ENCODE assay signal across 10 cellular contexts in genomic region chr17:19897108-19897854, GRCh38. TPM values are rescaled to one million over a fixed set of nuclear protein-coding genes. Genes with fewer than 3 reads are reported as not detected.
DNase-seq lines count a peak whose midpoint lies in the region; ATAC-seq and TF ChIP-seq lines count a peak whose summit lies in the region.
"Had no signal": no experiment of that assay in that cellular context is flagged by ENCODE, and none has a peak within 500 bp of the region (broad histone marks: within the 10 kb centered on the region; RNA-seq: fewer than 3 reads in every experiment).

No MANE protein-coding gene starts in this region.

- no peaks in the 10 kb centered on the region for H3K4me1 Mint-ChIP-seq in CD8-positive, alpha-beta memory T cell
- H3K4me1 Mint-ChIP-seq in activated CD8-positive, alpha-beta T cell treated with anti-CD3 and anti-CD28 coated beads for 36 hours (ENCODE audit: low read depth): no peaks in the 10 kb centered on the region
- H3K4me1 Mint-ChIP-seq in activated CD8-positive, alpha-beta memory T cell treated with anti-CD3 and anti-CD28 coated beads, Interleukin-2, amount 10 ng/mL, durations not matched to agents 7 days and 5 days: no peaks in the 10 kb centered on the region

- WGBS in ovary, 3 donors: 46 to 58% (median 54%) methylated on average over 8 of the region's 8 CpGs

- CTCF ChIA-PET in CD8-positive, alpha-beta memory T cell (lab: Charles Lee): no interaction called here
- CTCF ChIA-PET in activated CD8-positive, alpha-beta T cell treated with anti-CD3 and anti-CD28 coated beads for 36 hours (lab: Charles Lee): interaction anchor here (0.6 kb wide), 1 partner anchor 1154 kb away, joined by 3 read pairs; no protein-coding TSS in a partner anchor
- CTCF ChIA-PET in activated CD8-positive, alpha-beta memory T cell treated with anti-CD3 and anti-CD28 coated beads, Interleukin-2, amount 10 ng/mL, durations not matched to agents 7 days and 5 days (lab: Charles Lee): no interaction called here

- no peak for TF ChIP-seq EP300 in ovary (IDR thresholded peaks at IDR 0.05)

- POLR2A ChIA-PET in CD8-positive, alpha-beta memory T cell (lab: Charles Lee): no interaction called here
- POLR2A ChIA-PET in activated CD8-positive, alpha-beta T cell treated with anti-CD3 and anti-CD28 coated beads for 36 hours (lab: Charles Lee): interaction anchor here (0.6 to 1.1 kb wide), 2 partner anchors 33 to 78 kb away, joined by 3 to 5 read pairs; no protein-coding TSS in a partner anchor

- DNase-seq in COR-L47 (lab: John Stamatoyannopoulos, UW): peak; percentile 23
- DNase-seq in NCI-H2029 treated with DMSO at 0.1 percent for 48 hours (lab: John Stamatoyannopoulos, UW): peak; percentile 22
- DNase-seq in fibroblast of mammary gland (ENCODE audit: low read depth): peak; percentile 64
- peak; percentile 27 to 62 (median 44) for DNase-seq in ovary
- DNase-seq in CD8-positive, alpha-beta memory T cell: no peak
- DNase-seq in activated CD8-positive, alpha-beta T cell treated with anti-CD3 and anti-CD28 coated beads for 36 hours: no peak
- no peak for DNase-seq in activated CD8-positive, alpha-beta memory T cell treated with anti-CD3 and anti-CD28 coated beads, Interleukin-2, amount 10 ng/mL, durations not matched to agents 7 days and 5 days
- DNase-seq: activated CD8-positive, alpha-beta T cell treated with anti-CD3 and anti-CD28 coated beads, Interleukin-2, amount 10 ng/mL, durations not matched to agents 7 days and 5 days had no signal

- intact Hi-C loops in ovary (cut with DNase I): no loop called here
- intact Hi-C loops in activated CD8-positive, alpha-beta T cell treated with anti-CD3 and anti-CD28 coated beads for 36 hours (cut with micrococcal nuclease): no loop called here

- peak overlapping the region in 2 of 8 donors; percentile 29 to 88 for H3K27ac Mint-ChIP-seq in CD8-positive, alpha-beta memory T cell
- no peak overlapping the region for H3K27ac Mint-ChIP-seq in activated CD8-positive, alpha-beta T cell treated with anti-CD3 and anti-CD28 coated beads for 36 hours
- no peak overlapping the region for H3K27ac Mint-ChIP-seq in activated CD8-positive, alpha-beta memory T cell treated with anti-CD3 and anti-CD28 coated beads, Interleukin-2, amount 10 ng/mL, durations not matched to agents 7 days and 5 days
- H3K27ac Mint-ChIP-seq: activated CD8-positive, alpha-beta T cell treated with anti-CD3 and anti-CD28 coated beads, Interleukin-2, amount 10 ng/mL, durations not matched to agents 7 days and 5 days had no signal

- H3K9me3 ChIP-seq in ovary: no peaks in the 10 kb centered on the region
- no peaks in the 10 kb centered on the region for H3K9me3 ChIP-seq in CD8-positive, alpha-beta memory T cell (ENCODE audit: low read length)

- ATAC-seq in GM21528 (IDR thresholded peaks at IDR 0.05; ENCODE audit: low FRiP score, unreplicated experiment): no peak
- ATAC-seq in activated CD8-positive, alpha-beta T cell treated with anti-CD3 and anti-CD28 coated beads for 36 hours: no peak
- ATAC-seq in activated CD8-positive, alpha-beta memory T cell treated with anti-CD3 and anti-CD28 coated beads, Interleukin-2, amount 10 ng/mL, durations not matched to agents 7 days and 5 days: no peak
- ATAC-seq: activated CD8-positive, alpha-beta T cell treated with anti-CD3 and anti-CD28 coated beads, Interleukin-2, amount 10 ng/mL, durations not matched to agents 7 days and 5 days; natural killer cell treated with Interleukin-12 subunit alpha and Interleukin-12 subunit beta and Interleukin-15 and Interleukin-18, amount 100 ng/mL, for 72 hours had no signal

- no peaks in the 10 kb centered on the region for H3K27me3 ChIP-seq in ovary
- H3K27me3 ChIP-seq in CD8-positive, alpha-beta memory T cell (ENCODE audit: insufficient read depth, low read length, poor library complexity, severe bottlenecking): no peaks in the 10 kb centered on the region

- no peaks in the 10 kb centered on the region for H3K36me3 ChIP-seq in ovary
- H3K36me3 ChIP-seq in CD8-positive, alpha-beta memory T cell (ENCODE audit: insufficient read depth, low read length): no peaks in the 10 kb centered on the region

- H3K4me3 ChIP-seq in fibroblast of mammary gland (ENCODE audit: control insufficient read depth, low read depth, low read length) (no peak overlapping the region), ovary (no peak overlapping the region)
- no peak overlapping the region for H3K4me3 ChIP-seq in CD8-positive, alpha-beta memory T cell (ENCODE audit: low read length)

- no peaks in the 10 kb centered on the region for H3K4me1 ChIP-seq in ovary (ENCODE audit: insufficient read depth)
- H3K4me1 ChIP-seq in CD8-positive, alpha-beta memory T cell (ENCODE audit: insufficient read depth, low read length): no peaks in the 10 kb centered on the region

- no peaks in the 10 kb centered on the region for H3K9me3 Mint-ChIP-seq in CD8-positive, alpha-beta memory T cell
- H3K9me3 Mint-ChIP-seq in activated CD8-positive, alpha-beta T cell treated with anti-CD3 and anti-CD28 coated beads for 36 hours: no peaks in the 10 kb centered on the region
- no peaks in the 10 kb centered on the region for H3K9me3 Mint-ChIP-seq in activated CD8-positive, alpha-beta memory T cell treated with anti-CD3 and anti-CD28 coated beads, Interleukin-2, amount 10 ng/mL, durations not matched to agents 7 days and 5 days (ENCODE audit: low read depth)
- H3K9me3 Mint-ChIP-seq: natural killer cell treated with Interleukin-12 subunit alpha and Interleukin-12 subunit beta and Interleukin-15 and Interleukin-18, amount 100 ng/mL, for 72 hours had no signal

- TF ChIP-seq POLR2A in ovary (IDR thresholded peaks at IDR 0.05): no peak

- TF ChIP-seq CTCF in fibroblast of mammary gland (conservative IDR thresholded peaks at IDR 0.05; ENCODE audit: control insufficient read depth, insufficient read depth, low read depth, low read length): no peak
- TF ChIP-seq CTCF in ovary (IDR thresholded peaks at IDR 0.05): no peak
- TF ChIP-seq CTCF in activated CD8-positive, alpha-beta T cell treated with anti-CD3 and anti-CD28 coated beads for 36 hours (IDR thresholded peaks at IDR 0.05): no peak

- no peak overlapping the region for H3K4me3 Mint-ChIP-seq in CD8-positive, alpha-beta memory T cell
- no peak overlapping the region for H3K4me3 Mint-ChIP-seq in activated CD8-positive, alpha-beta T cell treated with anti-CD3 and anti-CD28 coated beads for 36 hours
- no peak overlapping the region for H3K4me3 Mint-ChIP-seq in activated CD8-positive, alpha-beta memory T cell treated with anti-CD3 and anti-CD28 coated beads, Interleukin-2, amount 10 ng/mL, durations not matched to agents 7 days and 5 days
- H3K4me3 Mint-ChIP-seq: activated CD8-positive, alpha-beta T cell treated with anti-CD3 and anti-CD28 coated beads, Interleukin-2, amount 10 ng/mL, durations not matched to agents 7 days and 5 days; natural killer cell treated with Interleukin-12 subunit alpha and Interleukin-12 subunit beta and Interleukin-15 and Interleukin-18, amount 100 ng/mL, for 72 hours had no signal

- peaks cover 0 to 17% (median 2%) of the 10 kb centered on the region in 3 donors for H3K36me3 Mint-ChIP-seq in CD8-positive, alpha-beta memory T cell
- peaks cover 7% of the 10 kb centered on the region for H3K36me3 Mint-ChIP-seq in activated CD8-positive, alpha-beta T cell treated with anti-CD3 and anti-CD28 coated beads for 36 hours (ENCODE audit: low read depth)
- H3K36me3 Mint-ChIP-seq in activated CD8-positive, alpha-beta memory T cell treated with anti-CD3 and anti-CD28 coated beads, Interleukin-2, amount 10 ng/mL, durations not matched to agents 7 days and 5 days: peaks cover 7% of the 10 kb centered on the region
- H3K36me3 Mint-ChIP-seq: natural killer cell treated with Interleukin-12 subunit alpha and Interleukin-12 subunit beta and Interleukin-15 and Interleukin-18, amount 100 ng/mL, for 72 hours had no signal

- no peaks in the 10 kb centered on the region for H3K27me3 Mint-ChIP-seq in CD8-positive, alpha-beta memory T cell
- H3K27me3 Mint-ChIP-seq in activated CD8-positive, alpha-beta T cell treated with anti-CD3 and anti-CD28 coated beads for 36 hours: no peaks in the 10 kb centered on the region
- H3K27me3 Mint-ChIP-seq in activated CD8-positive, alpha-beta memory T cell treated with anti-CD3 and anti-CD28 coated beads, Interleukin-2, amount 10 ng/mL, durations not matched to agents 7 days and 5 days: no peaks in the 10 kb centered on the region
- H3K27me3 Mint-ChIP-seq: natural killer cell treated with Interleukin-12 subunit alpha and Interleukin-12 subunit beta and Interleukin-15 and Interleukin-18, amount 100 ng/mL, for 72 hours had no signal

- no peak overlapping the region for H3K27ac ChIP-seq in ovary
- no peak overlapping the region for H3K27ac ChIP-seq in CD8-positive, alpha-beta memory T cell (ENCODE audit: low read depth, low read length)

RNA-seq across cellular contexts. Expression of gene ULK2, which starts 29.5 kb away (rescaled TPM):
- 10 to 100 TPM; 17.8 to 22.2 (median 20.8) TPM for total RNA-seq in ovary
- polyA plus RNA-seq in ovary: 10 to 100 TPM; 13.8 to 24.5 TPM
- 1 to 10 TPM; 4.6 to 5.8 TPM for total RNA-seq in CD8-positive, alpha-beta memory T cell
- 6.9 TPM for polyA plus RNA-seq in CD8-positive, alpha-beta memory T cell
- total RNA-seq in activated CD8-positive, alpha-beta T cell treated with anti-CD3 and anti-CD28 coated beads for 36 hours: 1 to 10 TPM; 6.3 TPM
- total RNA-seq in activated CD8-positive, alpha-beta memory T cell treated with anti-CD3 and anti-CD28 coated beads, Interleukin-2, amount 10 ng/mL, durations not matched to agents 7 days and 5 days: 10 to 100 TPM in 1 of 2 experiments, 1 to 10 TPM in 1; 5.3 to 11.2 TPM

Comparison
In these comparisons a context has a peak if more than half of its experiments do, and no peak if none do; other contexts are left out.
1. DNase-seq: peak in COR-L47 (single experiment), NCI-H2029 treated with DMSO at 0.1 percent for 48 hours (single experiment), fibroblast of mammary gland (single experiment) and ovary (5 of 5); none in CD8-positive, alpha-beta memory T cell (0 of 5), activated CD8-positive, alpha-beta T cell treated with anti-CD3 and anti-CD28 coated beads for 36 hours (single experiment) and activated CD8-positive, alpha-beta memory T cell treated with anti-CD3 and anti-CD28 coated beads, Interleukin-2, amount 10 ng/mL, durations not matched to agents 7 days and 5 days (single experiment).